ENCODE assay signal across 24 cellular contexts in genomic region chr6:73547046-73547445, GRCh38.
"Had no signal": no experiment of that assay in that cellular context is flagged by ENCODE, and none has a peak within 500 bp of the region (broad histone marks: within the 10 kb centered on the region; RNA-seq: fewer than 3 reads in every experiment).

No MANE protein-coding gene starts in this region.

- H3K27me3 ChIP-seq: ovary, right atrium auricular region, right lobe of liver, tibial nerve, uterus had no signal

- DNase-seq: islet precursor cell; left ventricle myocardium inferior; mesendoderm; naive B cell; natural killer cell; nephron progenitor cell; ovary; right lobe of liver; stimulated activated CD4-positive, alpha-beta T cell treated with anti-CD3 and anti-CD28 coated beads, Interleukin-1b, Interleukin-23, amount 100 ng/mL, for 48 hours; stimulated activated CD4-positive, alpha-beta T cell treated with anti-CD3 and anti-CD28 coated beads, Interleukin-2, amount 100 ng/mL, for 48 hours; stimulated activated CD4-positive, alpha-beta T cell treated with anti-CD3 and anti-CD28 coated beads, Interleukin-4, amount 100 ng/mL, for 4 hours; stimulated activated CD8-positive, alpha-beta memory T cell treated with anti-CD3 and anti-CD28 coated beads, Interleukin-4, amount 100 ng/mL, for 48 hours; stimulated activated naive CD4-positive, alpha-beta T cell treated with Interleukin-2 at 50 U/mL for 16 hours; stimulated activated naive CD8-positive, alpha-beta T cell treated with anti-CD3 and anti-CD28 coated beads, Interleukin-15, amount 100 ng/mL, for 72 hours; substantia nigra; uterus had no signal

- H3K4me1 Mint-ChIP-seq: mesothelial cell of epicardium; natural killer cell; nephron progenitor cell; stimulated activated naive CD8-positive, alpha-beta T cell treated with anti-CD3 and anti-CD28 coated beads, Interleukin-15, amount 100 ng/mL, for 72 hours had no signal

- H3K4me1 ChIP-seq: left ventricle myocardium inferior, right atrium auricular region, tibial nerve, uterus had no signal

- H3K4me3 ChIP-seq: left ventricle myocardium inferior, lung, ovary, right atrium auricular region, right lobe of liver, smooth muscle cell, tibial nerve, uterus had no signal

- H3K27ac ChIP-seq: left ventricle myocardium inferior, ovary, right atrium auricular region, tibial nerve, uterus had no signal

- H3K27me3 Mint-ChIP-seq: naive B cell; progenitor cell of endocrine pancreas; stimulated activated memory B cell treated with anti-CD40 and anti-IgM and Interleukin-4, amounts not matched to agents 10 μg/mL and 1 μg/mL and 100 μg/mL, for 72 hours; stimulated activated naive CD8-positive, alpha-beta T cell treated with anti-CD3 and anti-CD28 coated beads, Interleukin-15, amount 100 ng/mL, for 72 hours; type B pancreatic cell had no signal

- H3K4me2 ChIP-seq: smooth muscle cell had no signal

- H3K36me3 Mint-ChIP-seq: mesothelial cell of epicardium, naive B cell, natural killer cell, type B pancreatic cell had no signal

- H3K27ac Mint-ChIP-seq: mesothelial cell of epicardium; naive B cell; natural killer cell; nephron progenitor cell; progenitor cell of endocrine pancreas; stimulated activated memory B cell treated with anti-CD40 and anti-IgM and Interleukin-4, amounts not matched to agents 10 μg/mL and 1 μg/mL and 100 μg/mL, for 72 hours; type B pancreatic cell had no signal

- H3K4me3 Mint-ChIP-seq: mesothelial cell of epicardium; naive B cell; natural killer cell; nephron progenitor cell; stimulated activated memory B cell treated with anti-CD40 and anti-IgM and Interleukin-4, amounts not matched to agents 10 μg/mL and 1 μg/mL and 100 μg/mL, for 72 hours; stimulated activated naive CD8-positive, alpha-beta T cell treated with anti-CD3 and anti-CD28 coated beads, Interleukin-15, amount 100 ng/mL, for 72 hours; type B pancreatic cell had no signal

- H3K9me3 ChIP-seq: left ventricle myocardium inferior, ovary, right atrium auricular region, right lobe of liver, tibial nerve, uterus had no signal

- H3K9me3 Mint-ChIP-seq: mesothelial cell of epicardium; natural killer cell; nephron progenitor cell; stimulated activated memory B cell treated with anti-CD40 and anti-IgM and Interleukin-4, amounts not matched to agents 10 μg/mL and 1 μg/mL and 100 μg/mL, for 72 hours; stimulated activated naive CD8-positive, alpha-beta T cell treated with anti-CD3 and anti-CD28 coated beads, Interleukin-15, amount 100 ng/mL, for 72 hours; type B pancreatic cell had no signal

- ATAC-seq: natural killer cell; right lobe of liver; stimulated activated memory B cell treated with anti-CD40 and anti-IgM and Interleukin-4, amounts not matched to agents 10 μg/mL and 1 μg/mL and 100 μg/mL, for 72 hours; stimulated activated naive CD8-positive, alpha-beta T cell treated with anti-CD3 and anti-CD28 coated beads, Interleukin-15, amount 100 ng/mL, for 72 hours had no signal

- H3K36me3 ChIP-seq: left ventricle myocardium inferior, ovary, right atrium auricular region, right lobe of liver, tibial nerve, uterus had no signal
